8 cellular contexts compared by ENCODE assay signal in the genomic region with DNA sequence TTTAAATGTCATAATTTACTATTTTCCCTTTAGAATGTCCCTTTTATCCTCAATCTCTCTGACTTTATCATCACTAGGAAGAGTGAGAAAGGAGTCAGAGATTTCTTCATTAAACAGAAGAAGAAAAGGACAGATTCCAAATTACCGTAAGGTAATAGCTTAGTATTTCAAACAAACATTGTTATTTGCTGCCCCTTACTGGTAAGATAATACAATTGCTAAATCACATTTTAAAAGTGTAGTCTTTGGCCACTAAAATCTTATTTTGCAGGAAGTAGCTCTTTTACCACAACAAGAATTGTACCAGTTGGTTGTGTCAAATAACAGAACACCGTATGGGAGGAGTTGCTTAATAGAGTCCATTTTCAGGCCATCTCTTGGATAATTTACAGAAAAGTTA. TPM values are rescaled to one million over a fixed set of nuclear protein-coding genes. Genes with fewer than 3 reads are reported as not detected.
DNase-seq lines count a peak whose midpoint lies in the region; ATAC-seq lines count a peak whose summit lies in the region.

No MANE protein-coding gene starts in this region.

- H3K9me3 ChIP-seq in T-helper 17 cell (ENCODE audit: control insufficient read depth, low read length, poor library complexity, severe bottlenecking), result no peaks in the 10 kb centered on the region

- no peak overlapping the region for H3K4me3 Mint-ChIP-seq in T-helper 17 cell

- peak; percentile 42 for ATAC-seq in HG03342 (IDR thresholded peaks at IDR 0.05; ENCODE audit: unreplicated experiment)
- ATAC-seq in T-helper 17 cell, result peak; percentile 68
- ATAC-seq in GM19324 (IDR thresholded peaks at IDR 0.05; ENCODE audit: low FRiP score, unreplicated experiment), result no peak

- peaks cover 3% of the 10 kb centered on the region for H3K4me1 Mint-ChIP-seq in T-helper 17 cell

- DNase-seq in NCI-H82 (lab: John Stamatoyannopoulos, UW) (peak; percentile 43), NCI-H82 treated with DMSO at 0.1 percent for 48 hours (lab: John Stamatoyannopoulos, UW; ENCODE audit: unreplicated experiment) (no peak), T-helper 17 cell (no peak), iPS-NIHi11 (ENCODE audit: low spot score) (peak; percentile 13), islet precursor cell (no peak), GM19238 (ENCODE audit: insufficient read length, low spot score) (no peak)

- H3K27ac Mint-ChIP-seq in T-helper 17 cell, result no peak overlapping the region

- H3K27me3 Mint-ChIP-seq in T-helper 17 cell, result peaks cover 17% of the 10 kb centered on the region

- H3K36me3 Mint-ChIP-seq in T-helper 17 cell (ENCODE audit: low read depth), result peaks cover 2% of the 10 kb centered on the region

RNA-seq across cellular contexts. Expression of gene CGGBP1, which starts 53.7 kb away (rescaled TPM):
- 10 to 100 TPM; 73.8 to 95.8 TPM for total RNA-seq in T-helper 17 cell

RNA-seq across cellular contexts. Expression of gene ZNF654, which starts 54.0 kb away (rescaled TPM):
- 10 to 100 TPM; 12.6 to 16.1 TPM for total RNA-seq in T-helper 17 cell

Comparison
In these comparisons a context has a peak if more than half of its experiments do, and no peak if none do; other contexts are left out.
1. DNase-seq: peak in NCI-H82 (single experiment) and iPS-NIHi11 (single experiment); none in NCI-H82 treated with DMSO at 0.1 percent for 48 hours (single experiment), T-helper 17 cell (0 of 3), islet precursor cell (single experiment) and GM19238 (single experiment).